In the genomic region with DNA sequence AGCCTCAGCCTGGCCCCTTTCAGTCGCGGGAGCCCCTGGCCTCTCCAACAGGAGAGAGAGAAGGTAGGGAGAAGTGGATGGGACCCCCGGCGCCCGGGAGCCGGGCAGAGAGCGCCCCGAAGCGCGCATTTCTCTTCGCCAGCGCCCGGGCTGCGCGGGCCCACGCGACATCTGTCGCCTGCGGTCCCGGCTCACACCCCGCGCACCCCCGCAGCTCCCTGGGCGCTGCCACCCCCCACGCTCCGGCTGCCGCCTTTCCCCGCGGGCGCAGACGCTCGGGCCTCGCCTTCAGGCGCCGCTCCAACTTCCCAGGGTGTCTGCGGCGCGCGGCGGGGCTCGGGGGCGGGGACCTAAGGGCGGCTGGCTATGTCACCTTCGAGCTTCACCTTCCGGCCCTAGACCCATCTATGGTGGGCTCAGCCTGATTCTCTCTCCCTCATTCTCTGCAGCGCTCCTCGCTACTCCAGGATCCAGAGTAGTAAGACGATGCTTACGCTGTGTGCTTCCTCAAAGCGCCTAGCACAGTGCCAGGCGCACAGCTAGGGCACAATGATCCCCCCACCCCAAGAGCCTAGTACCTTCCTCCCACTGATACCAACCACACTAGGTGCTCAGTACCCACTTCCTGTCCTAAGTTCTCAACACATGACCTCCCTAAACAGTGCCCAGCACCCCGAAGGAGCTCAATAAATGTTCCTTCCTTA, we compare ENCODE assay signal across 8 cellular contexts. TPM values are rescaled to one million over a fixed set of nuclear protein-coding genes. Genes with fewer than 3 reads are reported as not detected.
DNase-seq lines count a peak whose midpoint lies in the region; ATAC-seq and TF ChIP-seq lines count a peak whose summit lies in the region.

No MANE protein-coding gene starts in this region.

- peak overlapping the region; percentile 49 for H3K4me3 ChIP-seq in HEK293 (ENCODE audit: low read depth, low read length)
- H3K4me3 ChIP-seq in ascending aorta: peak overlapping the region; percentile 31 to 58
- H3K4me3 ChIP-seq in mucosa of rectum (ENCODE audit: low read length in 2 of 2): peak overlapping the region; percentile 61 to 72
- H3K4me3 ChIP-seq in SJCRH30: no peak overlapping the region
- H3K4me3 ChIP-seq in sigmoid colon: peak overlapping the region in 1 of 4 donors; percentile 22

- TF ChIP-seq EP300 in sigmoid colon (IDR thresholded peaks at IDR 0.05): no peak

- intact Hi-C loops in ascending aorta (cut with DNase I): loop anchor here (10.0 kb wide), 1 partner anchor 145 kb away; a partner anchor contains a TSS
- intact Hi-C loops in sigmoid colon (cut with DNase I): no loop called here

- H3K9me3 ChIP-seq in HEK293 (ENCODE audit: control insufficient read depth, insufficient read depth, low read depth, low read length) (no peaks in the 10 kb centered on the region), ascending aorta (peaks cover 1 to 2% of the 10 kb centered on the region in 2 donors), mucosa of rectum (ENCODE audit: control insufficient read depth in 2 of 2, low read length in 2 of 2) (no peaks in the 10 kb centered on the region), SJCRH30 (replicated peaks) (no peaks in the 10 kb centered on the region; the same call in 1 of the 2 replicates), sigmoid colon (peaks cover 0 to 1% (median under 1%) of the 10 kb centered on the region in 4 donors)

- no peak for ATAC-seq in GM18520 (IDR thresholded peaks at IDR 0.05; ENCODE audit: unreplicated experiment)

- CTCF ChIA-PET in HEK293 (lab: Yijun Ruan, JAX): interaction anchor here (0.6 to 1.3 kb wide), 4 partner anchors 17 to 164 kb away, joined by 3 to 4 read pairs (median 3); no protein-coding TSS in a partner anchor
- CTCF ChIA-PET in RWPE1 (lab: Yijun Ruan, JAX): interaction anchor here (0.5 to 0.6 kb wide), 2 partner anchors 60 to 674 kb away, joined by 3 to 6 read pairs; no protein-coding TSS in a partner anchor

- H3K27me3 ChIP-seq in ascending aorta (peaks cover 12% of the 10 kb centered on the region), mucosa of rectum (ENCODE audit: control insufficient read depth in 2 of 2, insufficient read depth in 2 of 2, low read length in 2 of 2) (peaks cover 24 to 42% of the 10 kb centered on the region in 2 donors), SJCRH30 (peaks cover 48% of the 10 kb centered on the region), sigmoid colon (peaks cover 44 to 100% (median 93%) of the 10 kb centered on the region in 3 donors)

- peak overlapping the region; percentile 84; the same call in 1 of the 2 replicates for H3K27ac ChIP-seq in HEK293 (ENCODE audit: extremely low read depth, low read depth, low read length)
- H3K27ac ChIP-seq in ascending aorta: no peak overlapping the region
- H3K27ac ChIP-seq in mucosa of rectum (ENCODE audit: low read depth in 2 of 2, low read length in 2 of 2): peak overlapping the region; percentile 15 to 56
- H3K27ac ChIP-seq in SJCRH30: no peak overlapping the region
- H3K27ac ChIP-seq in sigmoid colon: no peak overlapping the region
- H3K27ac ChIP-seq in RWPE1: no peak overlapping the region

- POLR2A ChIA-PET in HEK293 (lab: Yijun Ruan, JAX) (interaction anchor here (1.4 to 1.7 kb wide), 3 partner anchors 16 to 142 kb away, joined by 3 to 7 read pairs (median 5); a partner anchor contains a TSS), RWPE1 (lab: Yijun Ruan, JAX; ENCODE audit: low non-redundant PET) (no interaction called here)

- no peak for TF ChIP-seq POLR2A in sigmoid colon (IDR thresholded peaks at IDR 0.05)

- H3K9ac ChIP-seq in mucosa of rectum (ENCODE audit: low read depth in 1 of 2, low read length in 2 of 2): peak overlapping the region in 1 of 2 donors; percentile 49

- peak; percentile 20 for DNase-seq in CD1c-positive myeloid dendritic cell (ENCODE audit: extremely low spot score)
- DNase-seq in ascending aorta (ENCODE audit: low spot score in 2 of 2): no peak
- DNase-seq in SJCRH30: no peak
- DNase-seq in sigmoid colon: no peak
- no peak for DNase-seq in RWPE1 (ENCODE audit: low spot score)

- TF ChIP-seq CTCF in HEK293 (tag by site-specific recombination; IDR thresholded peaks at IDR 0.05) (no peak), ascending aorta (IDR thresholded peaks at IDR 0.05) (no peak), sigmoid colon (IDR thresholded peaks at IDR 0.05) (no peak), RWPE1 (conservative IDR thresholded peaks at IDR 0.05; ENCODE audit: low read depth) (no peak)

- 2% methylated on average over 52 of the region's 52 CpGs for WGBS in sigmoid colon, 2 donors

- peaks cover 0 to 1% of the 10 kb centered on the region in 2 experiments; a peak in 2 of 3 replicates for H3K36me3 ChIP-seq in HEK293 (ENCODE audit: control insufficient read depth in 2 of 2, insufficient read depth in 1 of 2, low read length in 2 of 2)
- H3K36me3 ChIP-seq in ascending aorta: no peaks in the 10 kb centered on the region
- H3K36me3 ChIP-seq in mucosa of rectum (ENCODE audit: control insufficient read depth in 2 of 2, insufficient read depth in 2 of 2, low read length in 2 of 2): no peaks in the 10 kb centered on the region
- H3K36me3 ChIP-seq in SJCRH30: no peaks in the 10 kb centered on the region
- no peaks in the 10 kb centered on the region for H3K36me3 ChIP-seq in sigmoid colon

- H3K4me1 ChIP-seq in HEK293 (ENCODE audit: control insufficient read depth, insufficient read depth, low read length): peaks cover 10% of the 10 kb centered on the region
- H3K4me1 ChIP-seq in ascending aorta: peaks cover 10 to 24% of the 10 kb centered on the region in 2 donors
- peaks cover 18 to 28% of the 10 kb centered on the region in 2 donors for H3K4me1 ChIP-seq in mucosa of rectum (ENCODE audit: control insufficient read depth in 2 of 2, insufficient read depth in 2 of 2, low read length in 2 of 2)
- 0 out of 2 replicates have a peak, but pooled peaks cover 3% of the 10 kb centered on the region for H3K4me1 ChIP-seq in SJCRH30
- peaks cover 0 to 42% (median 37%) of the 10 kb centered on the region in 4 donors for H3K4me1 ChIP-seq in sigmoid colon

TF ChIP-seq in HEK293, 187 proteins besides CTCF, POLR2A, EP300 and RAD21 (continues in another document):
- no peak for TF ChIP-seq ZNF416 (tag by site-specific recombination; IDR thresholded peaks at IDR 0.05)
- TF ChIP-seq, protein P1, sequence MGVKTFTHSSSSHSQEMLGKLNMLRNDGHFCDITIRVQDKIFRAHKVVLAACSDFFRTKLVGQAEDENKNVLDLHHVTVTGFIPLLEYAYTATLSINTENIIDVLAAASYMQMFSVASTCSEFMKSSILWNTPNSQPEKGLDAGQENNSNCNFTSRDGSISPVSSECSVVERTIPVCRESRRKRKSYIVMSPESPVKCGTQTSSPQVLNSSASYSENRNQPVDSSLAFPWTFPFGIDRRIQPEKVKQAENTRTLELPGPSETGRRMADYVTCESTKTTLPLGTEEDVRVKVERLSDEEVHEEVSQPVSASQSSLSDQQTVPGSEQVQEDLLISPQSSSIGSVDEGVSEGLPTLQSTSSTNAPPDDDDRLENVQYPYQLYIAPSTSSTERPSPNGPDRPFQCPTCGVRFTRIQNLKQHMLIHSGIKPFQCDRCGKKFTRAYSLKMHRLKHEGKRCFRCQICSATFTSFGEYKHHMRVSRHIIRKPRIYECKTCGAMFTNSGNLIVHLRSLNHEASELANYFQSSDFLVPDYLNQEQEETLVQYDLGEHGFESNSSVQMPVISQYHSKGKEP (tag by site-specific recombination; IDR thresholded peaks at IDR 0.05): no peak
- TF ChIP-seq, protein P2, sequence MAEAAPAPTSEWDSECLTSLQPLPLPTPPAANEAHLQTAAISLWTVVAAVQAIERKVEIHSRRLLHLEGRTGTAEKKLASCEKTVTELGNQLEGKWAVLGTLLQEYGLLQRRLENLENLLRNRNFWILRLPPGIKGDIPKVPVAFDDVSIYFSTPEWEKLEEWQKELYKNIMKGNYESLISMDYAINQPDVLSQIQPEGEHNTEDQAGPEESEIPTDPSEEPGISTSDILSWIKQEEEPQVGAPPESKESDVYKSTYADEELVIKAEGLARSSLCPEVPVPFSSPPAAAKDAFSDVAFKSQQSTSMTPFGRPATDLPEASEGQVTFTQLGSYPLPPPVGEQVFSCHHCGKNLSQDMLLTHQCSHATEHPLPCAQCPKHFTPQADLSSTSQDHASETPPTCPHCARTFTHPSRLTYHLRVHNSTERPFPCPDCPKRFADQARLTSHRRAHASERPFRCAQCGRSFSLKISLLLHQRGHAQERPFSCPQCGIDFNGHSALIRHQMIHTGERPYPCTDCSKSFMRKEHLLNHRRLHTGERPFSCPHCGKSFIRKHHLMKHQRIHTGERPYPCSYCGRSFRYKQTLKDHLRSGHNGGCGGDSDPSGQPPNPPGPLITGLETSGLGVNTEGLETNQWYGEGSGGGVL (tag by site-specific recombination; IDR thresholded peaks at IDR 0.05): peak; percentile 75
- no peak for TF ChIP-seq ZNF830 (tag by site-specific recombination; IDR thresholded peaks at IDR 0.05; ENCODE audit: low read depth)
- peak; percentile 57; the same call in 1 of the 2 replicates for TF ChIP-seq KLF1 (tag by site-specific recombination; IDR thresholded peaks at IDR 0.05)

RNA-seq across cellular contexts. Expression of a gene that starts 1.6 kb away (rescaled TPM):
- total RNA-seq in ascending aorta (not detected), sigmoid colon (under 1 TPM in 1 of 4 donors, not detected in 3; under 0.01 TPM)
- total RNA-seq in SJCRH30 (2014; rRNA removed; shearing (Covaris generic)): 0.04 TPM in 1 of 2 replicates, not detected in the other
- under 1 TPM; under 0.01 to 0.92 (median 0.38) TPM for polyA plus RNA-seq in sigmoid colon

RNA-seq across cellular contexts. Expression of a gene that starts 31.1 kb away (rescaled TPM):
- total RNA-seq in ascending aorta (3.3 TPM), sigmoid colon (10 to 100 TPM in 2 of 4 donors, 1 to 10 TPM in 2; 7.7 to 19.1 (median 10.7) TPM)
- 7.8 and 7.9 TPM in 2 replicates for total RNA-seq in SJCRH30 (2014; rRNA removed; shearing (Covaris generic))
- 1 to 10 TPM; 2.3 to 6.3 (median 3.0) TPM for polyA plus RNA-seq in sigmoid colon

Comparison
In these comparisons a context has a peak if more than half of its experiments do, and no peak if none do; other contexts are left out.
1. H3K27ac ChIP-seq: peak in HEK293 (single experiment) and mucosa of rectum (2 of 2); none in ascending aorta (0 of 2), SJCRH30 (single experiment), sigmoid colon (0 of 4) and RWPE1 (single experiment).